2 cellular contexts compared by ENCODE assay signal in the genomic region with DNA sequence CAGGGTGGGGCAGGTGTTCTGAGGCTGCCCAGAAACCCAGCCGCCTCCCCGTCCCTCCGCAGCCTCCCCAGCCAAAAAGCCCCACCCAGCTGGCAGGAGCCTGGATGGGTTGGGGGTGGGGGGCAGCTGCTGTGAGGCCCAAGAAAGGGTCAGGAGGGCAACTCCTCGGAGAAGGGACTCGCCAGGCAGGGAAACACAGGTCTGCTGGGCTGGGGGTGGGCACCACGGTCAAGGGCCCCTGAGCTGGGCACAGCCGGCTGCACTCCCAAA.
TF ChIP-seq lines count a peak whose summit lies in the region.

No MANE protein-coding gene starts in this region.

TF ChIP-seq in IMR-90, 13 proteins besides CTCF, POLR2A, EP300 and RAD21:
- TF ChIP-seq FOS (IDR thresholded peaks at IDR 0.05; ENCODE audit: low read depth, low read length) (no peak), RCOR1 (IDR thresholded peaks at IDR 0.05; ENCODE audit: insufficient replicate concordance, low read length) (no peak), MAZ (IDR thresholded peaks at IDR 0.05; ENCODE audit: borderline replicate concordance, low read depth, low read length) (no peak), CEBPB (IDR thresholded peaks at IDR 0.05; ENCODE audit: low read depth, low read length) (no peak), SMC3 (IDR thresholded peaks at IDR 0.05; ENCODE audit: low read depth, low read length) (no peak), RFX5 (IDR thresholded peaks at IDR 0.05; ENCODE audit: low read depth, low read length) (no peak), NFE2L2 (IDR thresholded peaks at IDR 0.05; ENCODE audit: low read depth, low read length) (no peak), MAFK (IDR thresholded peaks at IDR 0.05; ENCODE audit: low read depth, low read length) (no peak), BHLHE40 (IDR thresholded peaks at IDR 0.05; ENCODE audit: low read depth, low read length) (no peak), ELK1 (IDR thresholded peaks at IDR 0.05; ENCODE audit: borderline replicate concordance, low read depth, low read length) (no peak)
- TF ChIP-seq, protein P1, sequence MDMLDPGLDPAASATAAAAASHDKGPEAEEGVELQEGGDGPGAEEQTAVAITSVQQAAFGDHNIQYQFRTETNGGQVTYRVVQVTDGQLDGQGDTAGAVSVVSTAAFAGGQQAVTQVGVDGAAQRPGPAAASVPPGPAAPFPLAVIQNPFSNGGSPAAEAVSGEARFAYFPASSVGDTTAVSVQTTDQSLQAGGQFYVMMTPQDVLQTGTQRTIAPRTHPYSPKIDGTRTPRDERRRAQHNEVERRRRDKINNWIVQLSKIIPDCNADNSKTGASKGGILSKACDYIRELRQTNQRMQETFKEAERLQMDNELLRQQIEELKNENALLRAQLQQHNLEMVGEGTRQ (IDR thresholded peaks at IDR 0.05; ENCODE audit: low read depth, low read length) = no peak

TF ChIP-seq in SK-N-SH treated with all-trans-retinoic acid at 6 μM for 48 hours, 23 proteins besides CTCF, POLR2A, EP300 and RAD21 (continued from another document):
- TF ChIP-seq BACH2 (CRISPR knock-in tag; IDR thresholded peaks at IDR 0.05; ENCODE audit: borderline replicate concordance) (no peak), ZNF565 (CRISPR knock-in tag; conservative IDR thresholded peaks at IDR 0.05; ENCODE audit: low read depth) (no peak), GLIS3 (CRISPR knock-in tag; IDR thresholded peaks at IDR 0.05) (no peak), SNAI2 (CRISPR knock-in tag; IDR thresholded peaks at IDR 0.05) (no peak), CREB5 (CRISPR knock-in tag; IDR thresholded peaks at IDR 0.05; ENCODE audit: low read depth) (no peak), ZNF70 (CRISPR knock-in tag; IDR thresholded peaks at IDR 0.05) (no peak), TCF4 (CRISPR knock-in tag; IDR thresholded peaks at IDR 0.05; ENCODE audit: borderline replicate concordance) (no peak), POU6F1 (CRISPR knock-in tag; IDR thresholded peaks at IDR 0.05; ENCODE audit: borderline replicate concordance, low read depth) (no peak), ZFP30 (CRISPR knock-in tag; IDR thresholded peaks at IDR 0.05) (no peak), CSDC2 (CRISPR knock-in tag; IDR thresholded peaks at IDR 0.05) (no peak), ARNTL (CRISPR knock-in tag; IDR thresholded peaks at IDR 0.05; ENCODE audit: borderline replicate concordance, low read depth) (no peak), RARB (CRISPR knock-in tag; IDR thresholded peaks at IDR 0.05) (no peak), ISL1 (CRISPR knock-in tag; IDR thresholded peaks at IDR 0.05) (no peak), CSRNP3 (CRISPR knock-in tag; IDR thresholded peaks at IDR 0.05) (no peak)
- TF ChIP-seq, protein P2, sequence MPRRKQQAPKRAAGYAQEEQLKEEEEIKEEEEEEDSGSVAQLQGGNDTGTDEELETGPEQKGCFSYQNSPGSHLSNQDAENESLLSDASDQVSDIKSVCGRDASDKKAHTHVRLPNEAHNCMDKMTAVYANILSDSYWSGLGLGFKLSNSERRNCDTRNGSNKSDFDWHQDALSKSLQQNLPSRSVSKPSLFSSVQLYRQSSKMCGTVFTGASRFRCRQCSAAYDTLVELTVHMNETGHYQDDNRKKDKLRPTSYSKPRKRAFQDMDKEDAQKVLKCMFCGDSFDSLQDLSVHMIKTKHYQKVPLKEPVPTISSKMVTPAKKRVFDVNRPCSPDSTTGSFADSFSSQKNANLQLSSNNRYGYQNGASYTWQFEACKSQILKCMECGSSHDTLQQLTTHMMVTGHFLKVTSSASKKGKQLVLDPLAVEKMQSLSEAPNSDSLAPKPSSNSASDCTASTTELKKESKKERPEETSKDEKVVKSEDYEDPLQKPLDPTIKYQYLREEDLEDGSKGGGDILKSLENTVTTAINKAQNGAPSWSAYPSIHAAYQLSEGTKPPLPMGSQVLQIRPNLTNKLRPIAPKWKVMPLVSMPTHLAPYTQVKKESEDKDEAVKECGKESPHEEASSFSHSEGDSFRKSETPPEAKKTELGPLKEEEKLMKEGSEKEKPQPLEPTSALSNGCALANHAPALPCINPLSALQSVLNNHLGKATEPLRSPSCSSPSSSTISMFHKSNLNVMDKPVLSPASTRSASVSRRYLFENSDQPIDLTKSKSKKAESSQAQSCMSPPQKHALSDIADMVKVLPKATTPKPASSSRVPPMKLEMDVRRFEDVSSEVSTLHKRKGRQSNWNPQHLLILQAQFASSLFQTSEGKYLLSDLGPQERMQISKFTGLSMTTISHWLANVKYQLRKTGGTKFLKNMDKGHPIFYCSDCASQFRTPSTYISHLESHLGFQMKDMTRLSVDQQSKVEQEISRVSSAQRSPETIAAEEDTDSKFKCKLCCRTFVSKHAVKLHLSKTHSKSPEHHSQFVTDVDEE (CRISPR knock-in tag; IDR thresholded peaks at IDR 0.05) = no peak
